ENCODE assay signal across 13 cellular contexts in genomic region chr9:34163439-34163838, GRCh38. TPM values are rescaled to one million over a fixed set of nuclear protein-coding genes. Genes with fewer than 3 reads are reported as not detected.
DNase-seq lines count a peak whose midpoint lies in the region; ATAC-seq and TF ChIP-seq lines count a peak whose summit lies in the region.
"Had no signal": no experiment of that assay in that cellular context is flagged by ENCODE, and none has a peak within 500 bp of the region (broad histone marks: within the 10 kb centered on the region; RNA-seq: fewer than 3 reads in every experiment).

No MANE protein-coding gene starts in this region.

- H3K4me3 ChIP-seq in RWPE2 (ENCODE audit: severe bottlenecking), result no peak overlapping the region
- H3K4me3 ChIP-seq in fibroblast of pulmonary artery (replicated peaks; ENCODE audit: low read depth, low read length), result no peak overlapping the region
- H3K4me3 ChIP-seq: adrenal gland, HAP-1 had no signal

- no peak for TF ChIP-seq CTCF in RWPE2 (IDR thresholded peaks at IDR 0.05; ENCODE audit: poor library complexity, severe bottlenecking)
- no peak for TF ChIP-seq CTCF in fibroblast of pulmonary artery (IDR thresholded peaks at IDR 0.05; ENCODE audit: low read length, missing control alignments)

- H3K27me3 ChIP-seq in RWPE2 (ENCODE audit: insufficient read depth, poor library complexity, severe bottlenecking), result no peaks in the 10 kb centered on the region
- H3K27me3 ChIP-seq: adrenal gland had no signal

- H3K9me3 ChIP-seq in RWPE2 (ENCODE audit: severe bottlenecking), result no peaks in the 10 kb centered on the region
- H3K9me3 ChIP-seq: adrenal gland, HAP-1 had no signal

- H3K27ac ChIP-seq in RWPE2 (ENCODE audit: poor library complexity, severe bottlenecking), result peak overlapping the region; percentile 70
- H3K27ac ChIP-seq: adrenal gland had no signal

- ATAC-seq in activated CD4-positive, CD25-positive, alpha-beta regulatory T cell treated with anti-CD3 and anti-CD28 coated beads, Interleukin-2, amount 50 U/mL, for 24 hours, result peak; percentile 61 to 76
- peak; percentile 69 for ATAC-seq in RWPE2 (ENCODE audit: low read depth)
- ATAC-seq in HG02610 (IDR thresholded peaks at IDR 0.05; ENCODE audit: unreplicated experiment), result no peak

- no peaks in the 10 kb centered on the region for H3K36me3 ChIP-seq in RWPE2 (ENCODE audit: low read depth)
- H3K36me3 ChIP-seq: adrenal gland, HAP-1 had no signal

- H3K4me1 ChIP-seq in RWPE2 (ENCODE audit: insufficient read depth, poor library complexity, severe bottlenecking), result peaks cover 25% of the 10 kb centered on the region

- no peak for DNase-seq in activated CD4-positive, CD25-positive, alpha-beta regulatory T cell treated with anti-CD3 and anti-CD28 coated beads, Interleukin-2, amount 50 U/mL, for 72 hours
- DNase-seq in RWPE2 (ENCODE audit: low spot score), result no peak
- peak; percentile 53 for DNase-seq in fibroblast of pulmonary artery (ENCODE audit: low read depth)
- DNase-seq in cerebellum (ENCODE audit: low spot score), result no peak
- DNase-seq in stimulated activated CD4-positive, alpha-beta T cell treated with anti-CD3 and anti-CD28 coated beads, Interleukin-4, amount 100 ng/mL, for 1 hour, result no peak
- no peak for DNase-seq in germinal center (ENCODE audit: low spot score)
- DNase-seq: ACHN, adrenal gland, NCI-H226, nucleus accumbens had no signal

RNA-seq across cellular contexts. Expression of gene UBAP1, which starts 15.4 kb away (rescaled TPM):
- total RNA-seq in cerebellum, result 19.6 TPM

RNA-seq across cellular contexts. Expression of gene DCAF12, which starts 36.9 kb away (rescaled TPM):
- total RNA-seq in cerebellum, result 26.3 TPM
